ENCODE assay signal across 15 cellular contexts in the genomic region with DNA sequence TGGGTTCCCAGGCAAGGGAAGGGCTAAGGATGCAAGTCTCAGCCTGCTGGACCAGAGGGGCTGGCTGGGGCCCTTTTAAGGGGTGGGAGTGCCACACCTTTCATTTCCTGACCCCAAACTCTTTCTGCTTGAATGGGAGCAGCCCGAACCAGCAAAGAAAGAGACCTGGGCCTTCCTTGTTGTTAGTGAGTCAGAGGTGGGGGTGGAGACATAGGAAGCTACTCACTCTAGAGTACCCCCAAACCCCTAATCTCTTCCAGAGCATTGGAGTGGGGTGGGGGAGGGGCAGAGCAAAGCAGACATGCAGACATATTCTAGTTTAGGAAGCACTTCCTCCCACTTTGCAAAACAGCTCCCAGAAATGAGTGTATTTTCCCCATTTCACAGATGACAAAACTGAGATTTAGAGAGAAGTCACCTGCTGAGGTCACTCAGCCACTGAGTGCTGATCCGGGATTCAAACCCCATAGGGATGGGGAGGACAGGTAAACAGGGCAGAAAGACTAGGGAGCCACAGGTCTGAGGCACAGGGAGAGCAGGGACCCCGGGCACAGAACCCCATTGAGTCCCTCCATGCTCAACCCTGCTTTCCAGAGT. TPM values are rescaled to one million over a fixed set of nuclear protein-coding genes. Genes with fewer than 3 reads are reported as not detected.
DNase-seq lines count a peak whose midpoint lies in the region; ATAC-seq and TF ChIP-seq lines count a peak whose summit lies in the region.
"Had no signal": no experiment of that assay in that cellular context is flagged by ENCODE, and none has a peak within 500 bp of the region (broad histone marks: within the 10 kb centered on the region; RNA-seq: fewer than 3 reads in every experiment).

No MANE protein-coding gene starts in this region.

- H3K4me3 ChIP-seq in suprapubic skin, result no peak overlapping the region
- H3K4me3 ChIP-seq: lower lobe of right lung, psoas muscle, thyroid gland had no signal

- DNase-seq in activated naive CD4-positive, alpha-beta T cell treated with anti-CD3 and anti-CD28 coated beads, Interleukin-2, amount 10 ng/mL, durations not matched to agents 7 days and 5 days, result peak; percentile 54
- no peak for DNase-seq in activated naive CD4-positive, alpha-beta T cell treated with anti-CD3 and anti-CD28 coated beads, Interleukin-2, amount 50 U/mL, for 16 hours
- DNase-seq in OCI-M1 (lab: John Stamatoyannopoulos, UW) (peak; percentile 39), epithelial cell of prostate (ENCODE audit: low read depth, low spot score) (no peak), suprapubic skin (ENCODE audit: low spot score in 2 of 2) (no peak), Ammon's horn (ENCODE audit: low spot score) (no peak)
- DNase-seq in effector CD8-positive, alpha-beta T cell (lab: John Stamatoyannopoulos, UW), result no peak
- DNase-seq: hippocampal formation had no signal

- H3K4me3 Mint-ChIP-seq in activated naive CD4-positive, alpha-beta T cell treated with anti-CD3 and anti-CD28 coated beads, Interleukin-2, amount 10 ng/mL, durations not matched to agents 7 days and 5 days, result no peak overlapping the region

- no peak for TF ChIP-seq POLR2A in suprapubic skin (IDR thresholded peaks at IDR 0.05)

- no peak for TF ChIP-seq EP300 in suprapubic skin (IDR thresholded peaks at IDR 0.05)

- no peaks in the 10 kb centered on the region for H3K36me3 ChIP-seq in suprapubic skin
- H3K36me3 ChIP-seq: lower lobe of right lung, thyroid gland had no signal

- 71% methylated on average over 2 of the region's 3 CpGs for WGBS in suprapubic skin

- H3K27ac Mint-ChIP-seq in activated naive CD4-positive, alpha-beta T cell treated with anti-CD3 and anti-CD28 coated beads, Interleukin-2, amount 10 ng/mL, durations not matched to agents 7 days and 5 days, result peak overlapping the region; percentile 90

- H3K4me1 ChIP-seq in suprapubic skin, result peaks cover 31% of the 10 kb centered on the region
- H3K4me1 ChIP-seq: psoas muscle, thyroid gland had no signal

- no peak for TF ChIP-seq CTCF in suprapubic skin (IDR thresholded peaks at IDR 0.05)

- no peak for ATAC-seq in HG02852 (IDR thresholded peaks at IDR 0.05; ENCODE audit: unreplicated experiment)
- ATAC-seq: Right ventricle myocardium inferior had no signal

- H3K27me3 Mint-ChIP-seq in activated naive CD4-positive, alpha-beta T cell treated with anti-CD3 and anti-CD28 coated beads, Interleukin-2, amount 10 ng/mL, durations not matched to agents 7 days and 5 days, result no peaks in the 10 kb centered on the region

- H3K9me3 Mint-ChIP-seq in activated naive CD4-positive, alpha-beta T cell treated with anti-CD3 and anti-CD28 coated beads, Interleukin-2, amount 10 ng/mL, durations not matched to agents 7 days and 5 days, result no peaks in the 10 kb centered on the region

- no peaks in the 10 kb centered on the region for H3K27me3 ChIP-seq in suprapubic skin
- H3K27me3 ChIP-seq: thyroid gland had no signal

- peaks cover 5% of the 10 kb centered on the region for H3K36me3 Mint-ChIP-seq in activated naive CD4-positive, alpha-beta T cell treated with anti-CD3 and anti-CD28 coated beads, Interleukin-2, amount 10 ng/mL, durations not matched to agents 7 days and 5 days

- H3K9me3 ChIP-seq in suprapubic skin, result no peaks in the 10 kb centered on the region
- H3K9me3 ChIP-seq: lower lobe of right lung, psoas muscle, thyroid gland had no signal

- CTCF ChIA-PET in activated naive CD4-positive, alpha-beta T cell treated with anti-CD3 and anti-CD28 coated beads, Interleukin-2, amount 10 ng/mL, durations not matched to agents 7 days and 5 days (lab: Charles Lee), result interaction anchor here (0.6 to 15.7 kb wide), 27 partner anchors 8 to 168 kb away, joined by 3 to 255 read pairs (median 4); a partner anchor contains a TSS

- H3K27ac ChIP-seq in epithelial cell of prostate, result peak overlapping the region; percentile 55
- peak overlapping the region; percentile 40 for H3K27ac ChIP-seq in suprapubic skin
- H3K27ac ChIP-seq: lower lobe of right lung, psoas muscle, thyroid gland had no signal

- H3K4me1 Mint-ChIP-seq in activated naive CD4-positive, alpha-beta T cell treated with anti-CD3 and anti-CD28 coated beads, Interleukin-2, amount 10 ng/mL, durations not matched to agents 7 days and 5 days, result peaks cover 74% of the 10 kb centered on the region

RNA-seq across cellular contexts. Expression of a gene that starts 6.0 kb away (rescaled TPM):
- total RNA-seq in suprapubic skin, result 1,000 to 10,000 TPM; 1,277 to 1,951 (median 1,548) TPM

RNA-seq across cellular contexts. Expression of a gene that starts 20.3 kb away (rescaled TPM):
- total RNA-seq in suprapubic skin, result 10 to 100 TPM; 40.4 to 50.4 (median 44.1) TPM

RNA-seq across cellular contexts. Expression of a gene that starts 51.0 kb away (rescaled TPM):
- total RNA-seq in suprapubic skin, result 10 to 100 TPM in 2 of 4 donors, 1 to 10 TPM in 2; 2.1 to 66.5 (median 13.1) TPM
- total RNA-seq: H7, LHCN-M2 had no signal

Comparison
In these comparisons a context has a peak if more than half of its experiments do, and no peak if none do; other contexts are left out.
1. DNase-seq: peak in activated naive CD4-positive, alpha-beta T cell treated with anti-CD3 and anti-CD28 coated beads, Interleukin-2, amount 10 ng/mL, durations not matched to agents 7 days and 5 days (single experiment) and OCI-M1 (single experiment); none in activated naive CD4-positive, alpha-beta T cell treated with anti-CD3 and anti-CD28 coated beads, Interleukin-2, amount 50 U/mL, for 16 hours (single experiment), epithelial cell of prostate (single experiment), suprapubic skin (0 of 2), Ammon's horn (single experiment) and effector CD8-positive, alpha-beta T cell (single experiment).